In genomic region chr7:50621932-50622587, GRCh38 we compare ENCODE assay signal across 18 cellular contexts. TPM values are rescaled to one million over a fixed set of nuclear protein-coding genes. Genes with fewer than 3 reads are reported as not detected.
"Had no signal": no experiment of that assay in that cellular context is flagged by ENCODE, and none has a peak within 500 bp of the region (broad histone marks: within the 10 kb centered on the region; RNA-seq: fewer than 3 reads in every experiment).

No MANE protein-coding gene starts in this region.

- H3K4me3 Mint-ChIP-seq: activated CD4-positive, alpha-beta T cell treated with anti-CD3 and anti-CD28 coated beads, Interleukin-2, amount 10 ng/mL, durations not matched to agents 24 days and 14 days; activated naive CD8-positive, alpha-beta T cell treated with anti-CD3 and anti-CD28 coated beads for 36 hours; activated T-cell treated with anti-CD3 and anti-CD28 coated beads, Interleukin-2, amount 50 U/mL, for 72 hours; endodermal cell; natural killer cell; type B pancreatic cell; WTC11 had no signal

- H3K4me1 Mint-ChIP-seq: activated CD4-positive, alpha-beta T cell treated with anti-CD3 and anti-CD28 coated beads, Interleukin-2, amount 10 ng/mL, durations not matched to agents 24 days and 14 days; activated naive CD8-positive, alpha-beta T cell treated with anti-CD3 and anti-CD28 coated beads for 36 hours; natural killer cell had no signal

- ATAC-seq: activated T-cell treated with anti-CD3 and anti-CD28 coated beads, Interleukin-2, amount 50 U/mL, for 72 hours; left lung; natural killer cell; stimulated activated naive CD8-positive, alpha-beta T cell treated with anti-CD3 and anti-CD28 coated beads, Interleukin-15, Interleukin-2, amounts not matched to agents 100 U/mL and 50 U/mL, for 24 hours; WTC11 had no signal

- H3K9me3 Mint-ChIP-seq: activated CD4-positive, alpha-beta T cell treated with anti-CD3 and anti-CD28 coated beads, Interleukin-2, amount 10 ng/mL, durations not matched to agents 24 days and 14 days; activated naive CD8-positive, alpha-beta T cell treated with anti-CD3 and anti-CD28 coated beads for 36 hours; activated T-cell treated with anti-CD3 and anti-CD28 coated beads, Interleukin-2, amount 50 U/mL, for 72 hours; endodermal cell; natural killer cell; type B pancreatic cell; WTC11 had no signal

- DNase-seq: activated CD4-positive, alpha-beta T cell treated with anti-CD3 and anti-CD28 coated beads, Interleukin-2, amount 10 ng/mL, durations not matched to agents 24 days and 14 days; activated CD8-positive, alpha-beta memory T cell treated with anti-CD3 and anti-CD28 coated beads, Interleukin-2, amount 50 U/mL, for 48 hours; activated gamma-delta T cell treated with Interleukin-2 at 50 U/mL for 16 hours; activated naive CD8-positive, alpha-beta T cell treated with anti-CD3 and anti-CD28 coated beads for 36 hours; activated T-cell treated with anti-CD3 and anti-CD28 coated beads, Interleukin-2, amount 50 U/mL, for 72 hours; dorsolateral prefrontal cortex; endodermal cell; erythroblast; hippocampal formation; left lung; mesendoderm; natural killer cell; occipital lobe; stimulated activated naive CD8-positive, alpha-beta T cell treated with anti-CD3 and anti-CD28 coated beads, Interleukin-15, Interleukin-2, amounts not matched to agents 100 U/mL and 50 U/mL, for 24 hours; T-helper 2 cell had no signal

- H3K36me3 Mint-ChIP-seq: activated naive CD8-positive, alpha-beta T cell treated with anti-CD3 and anti-CD28 coated beads for 36 hours; natural killer cell had no signal

- H3K27ac Mint-ChIP-seq: activated CD4-positive, alpha-beta T cell treated with anti-CD3 and anti-CD28 coated beads, Interleukin-2, amount 10 ng/mL, durations not matched to agents 24 days and 14 days; activated naive CD8-positive, alpha-beta T cell treated with anti-CD3 and anti-CD28 coated beads for 36 hours; activated T-cell treated with anti-CD3 and anti-CD28 coated beads, Interleukin-2, amount 50 U/mL, for 72 hours; endodermal cell; natural killer cell; type B pancreatic cell; WTC11 had no signal

- H3K27me3 Mint-ChIP-seq: type B pancreatic cell had no signal

RNA-seq across cellular contexts. Expression of gene DDC, which starts 56.9 kb away (rescaled TPM):
- total RNA-seq: activated T-cell treated with anti-CD3 and anti-CD28 coated beads, Interleukin-2, amount 50 U/mL, for 72 hours; natural killer cell; occipital lobe; smooth muscle cell; WTC11 had no signal
